9 cellular contexts compared by ENCODE assay signal in the genomic region with DNA sequence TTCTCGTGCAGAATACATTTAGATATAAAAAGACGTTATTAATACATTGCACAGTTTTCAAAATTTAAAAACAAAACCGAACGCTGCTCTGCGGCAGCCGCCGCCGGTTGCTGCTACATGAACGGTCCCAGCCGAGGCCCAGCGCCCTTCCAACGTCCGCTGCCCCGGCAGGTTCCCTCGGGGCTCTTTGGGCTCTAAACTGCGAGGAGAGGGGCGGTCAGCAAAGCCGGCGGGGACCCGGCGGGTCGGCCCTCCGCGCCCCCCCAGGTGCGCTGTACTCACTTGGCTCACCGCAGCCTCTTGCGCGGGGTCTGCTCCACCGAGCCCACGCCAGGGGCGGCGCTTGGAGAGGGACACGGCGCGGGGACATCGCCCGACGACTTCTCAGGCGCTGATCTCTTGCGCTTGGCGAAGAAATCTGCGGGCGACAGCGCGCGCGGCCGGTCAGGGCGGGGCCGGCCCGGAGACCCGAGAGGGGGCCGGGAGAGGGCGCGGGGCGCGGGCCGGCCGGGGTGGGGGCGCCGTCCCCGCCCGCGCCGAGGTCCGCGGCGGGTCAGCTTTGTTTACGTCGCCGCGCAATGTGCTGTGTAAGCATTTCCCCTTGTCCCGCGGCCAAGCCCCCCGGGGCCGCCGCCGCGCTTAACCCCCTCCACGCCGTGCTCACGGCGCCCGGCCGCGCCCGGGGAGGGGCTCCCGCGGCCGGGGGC. TPM values are rescaled to one million over a fixed set of nuclear protein-coding genes. Genes with fewer than 3 reads are reported as not detected.
DNase-seq lines count a peak whose midpoint lies in the region; ATAC-seq and TF ChIP-seq lines count a peak whose summit lies in the region.
"Had no signal": no experiment of that assay in that cellular context is flagged by ENCODE, and none has a peak within 500 bp of the region (broad histone marks: within the 10 kb centered on the region; RNA-seq: fewer than 3 reads in every experiment).

No MANE protein-coding gene starts in this region.

- H3K4me3 ChIP-seq in WI38 (ENCODE audit: low read depth, low read length) (peak overlapping the region; percentile 64), retinal pigment epithelial cell (ENCODE audit: low read length) (peak overlapping the region; percentile 56)

- peak; percentile 10 for ATAC-seq in left ventricle myocardium superior
- no peak for ATAC-seq in HG03025 (IDR thresholded peaks at IDR 0.05; ENCODE audit: low FRiP score, unreplicated experiment)
- no peak for ATAC-seq in HG03196 (IDR thresholded peaks at IDR 0.05; ENCODE audit: unreplicated experiment)

- intact Hi-C loops in left ventricle myocardium superior (cut with micrococcal nuclease) = no loop called here

- TF ChIP-seq CTCF in WI38 (IDR thresholded peaks at IDR 0.05; ENCODE audit: low read depth, low read length) = no peak
- TF ChIP-seq CTCF in retinal pigment epithelial cell (conservative IDR thresholded peaks at IDR 0.05; ENCODE audit: low read depth, low read length) = no peak

- DNase-seq in GM03348 (ENCODE audit: low spot score) = peak; percentile 29
- DNase-seq in left ventricle myocardium superior = peak; percentile 76
- no peak for DNase-seq in retinal pigment epithelial cell (ENCODE audit: low read depth)
- DNase-seq in OCI-M2 (lab: John Stamatoyannopoulos, UW; ENCODE audit: unreplicated experiment) = no peak
- DNase-seq in inferior parietal cortex (ENCODE audit: extremely low spot score) = no peak

RNA-seq across cellular contexts. Expression of gene CDKN1C, which starts 1.7 kb away (rescaled TPM):
- 42.0 TPM for total RNA-seq in left ventricle myocardium superior

RNA-seq across cellular contexts. Expression of gene PHLDA2, which starts 45.4 kb away (rescaled TPM):
- 0.99 TPM for total RNA-seq in left ventricle myocardium superior
- total RNA-seq: frontal cortex had no signal

Comparison
In these comparisons a context has a peak if more than half of its experiments do, and no peak if none do; other contexts are left out.
1. DNase-seq: peak in GM03348 (single experiment) and left ventricle myocardium superior (single experiment); none in retinal pigment epithelial cell (single experiment), OCI-M2 (single experiment) and inferior parietal cortex (single experiment).